In the genomic region with DNA sequence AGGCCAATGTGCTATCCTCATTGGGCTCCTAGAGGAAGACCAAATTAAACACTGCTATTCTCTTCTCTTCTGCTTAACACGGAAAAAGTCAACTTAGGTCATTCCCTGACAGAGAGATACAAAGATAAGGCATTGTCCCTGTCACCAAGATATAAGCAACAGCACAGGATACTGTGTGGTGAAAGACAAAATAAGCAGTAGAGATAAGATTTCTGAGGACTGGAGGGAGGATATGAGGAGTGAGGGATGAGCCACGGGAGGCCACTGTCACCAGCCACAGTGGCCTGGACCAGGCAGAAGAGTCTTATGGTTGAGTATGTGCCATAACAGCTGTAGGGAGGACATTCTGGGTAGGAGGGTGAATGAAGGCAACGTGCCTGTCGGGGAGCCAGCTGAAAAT, we compare ENCODE assay signal across 23 cellular contexts. TPM values are rescaled to one million over a fixed set of nuclear protein-coding genes. Genes with fewer than 3 reads are reported as not detected.
A peak's percentile ranks its signal among the peaks of the same experiment; 100 is the strongest.
DNase-seq lines count a peak whose midpoint lies in the region; ATAC-seq and TF ChIP-seq lines count a peak whose summit lies in the region.
"Had no signal": no experiment of that assay in that cellular context is flagged by ENCODE, and none has a peak within 500 bp of the region (broad histone marks: within the 10 kb centered on the region; RNA-seq: fewer than 3 reads in every experiment).

No MANE protein-coding gene starts in this region.

- no peak overlapping the region for H3K18ac ChIP-seq in mesendoderm (ENCODE audit: low read length)
- H3K18ac ChIP-seq in mesenchymal stem cell (ENCODE audit: low read depth in 1 of 2, low read length in 2 of 2) = no peak overlapping the region

- H2BK5ac ChIP-seq in mesendoderm (ENCODE audit: low read length) = peak overlapping the region; percentile 38
- H2BK5ac ChIP-seq in mesenchymal stem cell (ENCODE audit: low read depth, low read length, poor library complexity, severe bottlenecking) = no peak overlapping the region

- H4K8ac ChIP-seq in mesendoderm (ENCODE audit: low read depth, low read length) (no peak overlapping the region), mesenchymal stem cell (ENCODE audit: low read length) (no peak overlapping the region)

- H4K20me1 ChIP-seq in PC-3 (ENCODE audit: low read length) = no peaks in the 10 kb centered on the region
- H4K20me1 ChIP-seq: BLaER1 treated with 17β-estradiol and CSF1 and Interleukin-3, amounts not matched to agents 10 nM and 100 nM had no signal

- peak overlapping the region; percentile 17 for H3K27ac Mint-ChIP-seq in nephron progenitor cell
- H3K27ac Mint-ChIP-seq in stimulated activated effector memory CD8-positive, alpha-beta T cell treated with anti-CD3 and anti-CD28 coated beads, Interleukin-12 subunit alpha, Interleukin-12 subunit beta, amount 100 ng/mL, for 72 hours = no peak overlapping the region
- H3K27ac Mint-ChIP-seq: CD14-positive monocyte; CD4-positive, alpha-beta T cell; CD8-positive, alpha-beta memory T cell had no signal

- no peak overlapping the region for H2BK12ac ChIP-seq in mesenchymal stem cell (ENCODE audit: low read length in 2 of 2)

- peaks cover 63% of the 10 kb centered on the region for H3K4me1 Mint-ChIP-seq in nephron progenitor cell
- no peaks in the 10 kb centered on the region for H3K4me1 Mint-ChIP-seq in stimulated activated effector memory CD8-positive, alpha-beta T cell treated with anti-CD3 and anti-CD28 coated beads, Interleukin-12 subunit alpha, Interleukin-12 subunit beta, amount 100 ng/mL, for 72 hours
- H3K4me1 Mint-ChIP-seq: CD14-positive monocyte; CD8-positive, alpha-beta memory T cell had no signal

- no peaks in the 10 kb centered on the region for H3K36me3 Mint-ChIP-seq in nephron progenitor cell (ENCODE audit: low read depth)
- no peaks in the 10 kb centered on the region for H3K36me3 Mint-ChIP-seq in stimulated activated effector memory CD8-positive, alpha-beta T cell treated with anti-CD3 and anti-CD28 coated beads, Interleukin-12 subunit alpha, Interleukin-12 subunit beta, amount 100 ng/mL, for 72 hours
- H3K36me3 Mint-ChIP-seq: CD14-positive monocyte; CD8-positive, alpha-beta memory T cell had no signal

- H3K9me3 ChIP-seq in heart left ventricle = peaks cover 0 to 7% (median 0%) of the 10 kb centered on the region in 12 donors
- H3K9me3 ChIP-seq in mesenchymal stem cell (ENCODE audit: control insufficient read depth, low read length) = no peaks in the 10 kb centered on the region
- H3K9me3 ChIP-seq in PC-3 (ENCODE audit: low read length) = no peaks in the 10 kb centered on the region
- H3K9me3 ChIP-seq: A549; BE2C; BLaER1 treated with 17β-estradiol and CSF1 and Interleukin-3, amounts not matched to agents 10 nM and 100 nM; HAP-1 had no signal

- no peak overlapping the region for H2AK5ac ChIP-seq in mesendoderm (ENCODE audit: low read length)
- no peak overlapping the region for H2AK5ac ChIP-seq in mesenchymal stem cell (ENCODE audit: low read length, severe bottlenecking)

- peak overlapping the region; percentile 6 for H3K56ac ChIP-seq in mesendoderm (ENCODE audit: low read length)

- no peak overlapping the region for H2BK15ac ChIP-seq in mesendoderm (replicated peaks; ENCODE audit: low read depth)
- H2BK15ac ChIP-seq in mesenchymal stem cell (ENCODE audit: low read depth, poor library complexity, severe bottlenecking) = no peak overlapping the region

- TF ChIP-seq CTCF in heart left ventricle (IDR thresholded peaks at IDR 0.05) (no peak), nephron progenitor cell (IDR thresholded peaks at IDR 0.05) (no peak), PC-3 (conservative IDR thresholded peaks at IDR 0.05; ENCODE audit: low read depth, low read length) (no peak)

- intact Hi-C loops in left cardiac atrium (cut with DNase I) (no loop called here), heart left ventricle (cut with DNase I) (loop anchor here in 1 of 10 donors (5.0 kb wide), 1 partner anchor 54 kb away; no protein-coding TSS in a partner anchor), PC-3 (cut with micrococcal nuclease) (no loop called here)

- H3K27me3 ChIP-seq in heart left ventricle (peaks cover 0 to 4% (median 0%) of the 10 kb centered on the region in 9 donors), mesendoderm (ENCODE audit: insufficient read depth, low read length, poor library complexity) (no peaks in the 10 kb centered on the region), mesenchymal stem cell (ENCODE audit: control insufficient read depth in 1 of 2, insufficient read depth in 1 of 2, low read length in 2 of 2) (peaks cover 0 to 3% of the 10 kb centered on the region in 2 experiments), PC-3 (ENCODE audit: low read length) (no peaks in the 10 kb centered on the region)
- H3K27me3 ChIP-seq: BE2C; BLaER1 treated with 17β-estradiol and CSF1 and Interleukin-3, amounts not matched to agents 10 nM and 100 nM had no signal

- BruUV-seq in PC-3 (replicated peaks; lab: Mats Ljungman, UMichigan) = no TSS peak

- H3K4me1 ChIP-seq in heart left ventricle (peaks cover 0 to 11% (median 0%) of the 10 kb centered on the region in 12 donors), mesendoderm (ENCODE audit: control insufficient read depth, low read depth, low read length) (no peaks in the 10 kb centered on the region), mesenchymal stem cell (ENCODE audit: control insufficient read depth, insufficient read depth, low read depth, low read length) (peaks cover 6% of the 10 kb centered on the region), PC-3 (ENCODE audit: insufficient read depth, low read length) (no peaks in the 10 kb centered on the region)
- H3K4me1 ChIP-seq: A549; BE2C; BLaER1 treated with 17β-estradiol and CSF1 and Interleukin-3, amounts not matched to agents 10 nM and 100 nM; HAP-1 had no signal

- H3K79me2 ChIP-seq in mesendoderm (ENCODE audit: control insufficient read depth, insufficient read depth, low read length) = no peaks in the 10 kb centered on the region
- no peaks in the 10 kb centered on the region for H3K79me2 ChIP-seq in PC-3 (ENCODE audit: low read length)

- H3K4ac ChIP-seq in mesendoderm (ENCODE audit: low read depth, low read length) (no peak overlapping the region), mesenchymal stem cell (ENCODE audit: low read depth in 1 of 2, low read length in 2 of 2) (no peak overlapping the region)

- H3K4me2 ChIP-seq in mesendoderm (ENCODE audit: low read length) (no peak overlapping the region), mesenchymal stem cell (ENCODE audit: low read length, poor library complexity, severe bottlenecking) (no peak overlapping the region), PC-3 (ENCODE audit: low read length) (no peak overlapping the region)
- H3K4me2 ChIP-seq: A549; BLaER1 treated with 17β-estradiol and CSF1 and Interleukin-3, amounts not matched to agents 10 nM and 100 nM had no signal

- no peak overlapping the region for H4K5ac ChIP-seq in mesendoderm (ENCODE audit: low read length)

- no peak overlapping the region for H3K9ac ChIP-seq in mesendoderm (ENCODE audit: low read length)
- no peak overlapping the region for H3K9ac ChIP-seq in mesenchymal stem cell (ENCODE audit: low read length)
- no peak overlapping the region for H3K9ac ChIP-seq in PC-3 (ENCODE audit: low read length)
- H3K9ac ChIP-seq: BLaER1 treated with 17β-estradiol and CSF1 and Interleukin-3, amounts not matched to agents 10 nM and 100 nM had no signal

- CTCF ChIA-PET in PC-3 (lab: Charles Lee) = no interaction called here

- H2BK120ac ChIP-seq in mesendoderm (ENCODE audit: low read depth, low read length) = no peak overlapping the region
- no peak overlapping the region for H2BK120ac ChIP-seq in mesenchymal stem cell (ENCODE audit: low read depth, low read length)

- H3K27ac ChIP-seq in heart left ventricle (peak overlapping the region in 1 of 12 donors; percentile 43), mesendoderm (ENCODE audit: low read depth, low read length) (peak overlapping the region; percentile 65), mesenchymal stem cell (ENCODE audit: low read length, poor library complexity, severe bottlenecking) (no peak overlapping the region), PC-3 (ENCODE audit: low read length) (no peak overlapping the region)
- H3K27ac ChIP-seq: A549; BLaER1 treated with 17β-estradiol and CSF1 and Interleukin-3, amounts not matched to agents 10 nM and 100 nM had no signal

- no peak overlapping the region for H3K4me3 Mint-ChIP-seq in nephron progenitor cell
- H3K4me3 Mint-ChIP-seq in stimulated activated effector memory CD8-positive, alpha-beta T cell treated with anti-CD3 and anti-CD28 coated beads, Interleukin-12 subunit alpha, Interleukin-12 subunit beta, amount 100 ng/mL, for 72 hours = no peak overlapping the region
- H3K4me3 Mint-ChIP-seq: CD14-positive monocyte; CD4-positive, alpha-beta T cell; CD8-positive, alpha-beta memory T cell had no signal

- no peak overlapping the region for H4K91ac ChIP-seq in mesenchymal stem cell (ENCODE audit: low read length)

- H3K9me3 Mint-ChIP-seq in nephron progenitor cell = no peaks in the 10 kb centered on the region
- no peaks in the 10 kb centered on the region for H3K9me3 Mint-ChIP-seq in stimulated activated effector memory CD8-positive, alpha-beta T cell treated with anti-CD3 and anti-CD28 coated beads, Interleukin-12 subunit alpha, Interleukin-12 subunit beta, amount 100 ng/mL, for 72 hours
- H3K9me3 Mint-ChIP-seq: CD4-positive, alpha-beta T cell; CD8-positive, alpha-beta memory T cell had no signal

- H3K23ac ChIP-seq in mesendoderm (ENCODE audit: low read length) = no peak overlapping the region
- no peak overlapping the region for H3K23ac ChIP-seq in mesenchymal stem cell (ENCODE audit: low read length in 2 of 2)

- H3K9me2 ChIP-seq in PC-3 (replicated peaks; ENCODE audit: low read length) = no peaks in the 10 kb centered on the region

- H2AFZ ChIP-seq in mesenchymal stem cell (ENCODE audit: low read depth, low read length) (no peak overlapping the region), PC-3 (ENCODE audit: low read length) (no peak overlapping the region)

- peak; percentile 24 to 31 for ATAC-seq in left cardiac atrium
- ATAC-seq in heart left ventricle = no peak
- no peak for ATAC-seq in stimulated activated effector memory CD8-positive, alpha-beta T cell treated with anti-CD3 and anti-CD28 coated beads, Interleukin-12 subunit alpha, Interleukin-12 subunit beta, amount 100 ng/mL, for 72 hours
- ATAC-seq in PC-3 = no peak
- ATAC-seq: A549, GM12878 had no signal

- H3K4me3 ChIP-seq in heart left ventricle (no peak overlapping the region), mesendoderm (ENCODE audit: low read length) (no peak overlapping the region), mesenchymal stem cell (ENCODE audit: insufficient read depth in 1 of 2, low read depth in 1 of 2, low read length in 2 of 2) (no peak overlapping the region), PC-3 (ENCODE audit: low read length) (no peak overlapping the region)
- H3K4me3 ChIP-seq: A549; BLaER1 treated with 17β-estradiol and CSF1 and Interleukin-3, amounts not matched to agents 10 nM and 100 nM; GM12878; HAP-1 had no signal

- TF ChIP-seq POLR2A in heart left ventricle (IDR thresholded peaks at IDR 0.05) = no peak

- H3K36me3 ChIP-seq in heart left ventricle (no peaks in the 10 kb centered on the region), mesendoderm (ENCODE audit: control insufficient read depth, insufficient read depth, low read length) (no peaks in the 10 kb centered on the region), mesenchymal stem cell (ENCODE audit: control insufficient read depth in 1 of 2, insufficient read depth in 2 of 2, low read depth in 1 of 2, low read length in 2 of 2) (no peaks in the 10 kb centered on the region), PC-3 (ENCODE audit: low read depth, low read length) (no peaks in the 10 kb centered on the region)
- H3K36me3 ChIP-seq: BE2C; BLaER1 treated with 17β-estradiol and CSF1 and Interleukin-3, amounts not matched to agents 10 nM and 100 nM; HAP-1 had no signal

- POLR2A ChIA-PET in PC-3 (lab: Charles Lee; ENCODE audit: unreplicated experiment) = no interaction called here

- 61 to 72% (median 67%) methylated on average over 4 of the region's 4 CpGs for WGBS in heart left ventricle, 4 donors
- WGBS in mesendoderm (ENCODE audit: extremely low coverage, insufficient coverage, low lambda C conversion rate) = no CpG with 5 or more reads among the region's 4 CpGs
- WGBS in mesenchymal stem cell = 66% methylated on average over 3 of the region's 4 CpGs

- no peaks in the 10 kb centered on the region for H3K79me1 ChIP-seq in mesendoderm (ENCODE audit: low read length)
- no peaks in the 10 kb centered on the region for H3K79me1 ChIP-seq in mesenchymal stem cell (replicated peaks; ENCODE audit: low read length, poor library complexity, severe bottlenecking)

- no peak overlapping the region for H3K14ac ChIP-seq in mesenchymal stem cell (ENCODE audit: low read length in 2 of 2)

- no peak for DNase-seq in left cardiac atrium
- DNase-seq in heart left ventricle = no peak
- DNase-seq in mesendoderm = peak; percentile 55
- DNase-seq in nephron progenitor cell = no peak
- no peak for DNase-seq in mesenchymal stem cell
- DNase-seq in stimulated activated effector memory CD8-positive, alpha-beta T cell treated with anti-CD3 and anti-CD28 coated beads, Interleukin-12 subunit alpha, Interleukin-12 subunit beta, amount 100 ng/mL, for 72 hours (ENCODE audit: low spot score in 2 of 2) = no peak
- DNase-seq in PC-3 = no peak
- DNase-seq: 8988T; ACHN; AML-193; BE2C; CD4-positive, alpha-beta T cell; CD8-positive, alpha-beta memory T cell; DMS 273 treated with DMSO at 0.1 percent for 48 hours; DMS79; EL; GDM1; GOT3 had no signal

- no peaks in the 10 kb centered on the region for H3F3A ChIP-seq in PC-3 (ENCODE audit: low read length, unreplicated experiment)

- no peaks in the 10 kb centered on the region for H3K27me3 Mint-ChIP-seq in nephron progenitor cell (ENCODE audit: low read depth, poor library complexity)
- H3K27me3 Mint-ChIP-seq: CD4-positive, alpha-beta T cell had no signal

RNA-seq across cellular contexts. Expression of a gene that starts 54.4 kb away (rescaled TPM):
- total RNA-seq in left cardiac atrium = under 1 TPM; 0.03 to 0.10 TPM
- under 1 TPM in 4 of 9 donors, not detected in 5; 0.08 to 0.41 (median 0.16) TPM for total RNA-seq in heart left ventricle
- under 1 TPM in 1 of 2 donors, not detected in 1; 0.03 TPM for polyA plus RNA-seq in heart left ventricle
- 0.08 TPM for polyA plus RNA-seq in mesendoderm (2013, experiment 1 of 2)
- 0.11 TPM for polyA plus RNA-seq in mesendoderm (2013, experiment 2 of 2)
- not detected for polyA plus RNA-seq in mesenchymal stem cell (2013, experiment 1 of 2)
- not detected for polyA plus RNA-seq in mesenchymal stem cell (2013, experiment 2 of 2)
- not detected in 2 replicates for total RNA-seq in PC-3 (2014; rRNA removed)
- total RNA-seq: CD4-positive, alpha-beta T cell had no signal
- polyA plus RNA-seq: A549, CD14-positive monocyte had no signal

Comparison
In these comparisons a context has a peak if more than half of its experiments do, and no peak if none do; other contexts are left out.
1. ATAC-seq: peak in left cardiac atrium (2 of 2); none in heart left ventricle (0 of 4), stimulated activated effector memory CD8-positive, alpha-beta T cell treated with anti-CD3 and anti-CD28 coated beads, Interleukin-12 subunit alpha, Interleukin-12 subunit beta, amount 100 ng/mL, for 72 hours (single experiment) and PC-3 (single experiment).